In the genomic region with DNA sequence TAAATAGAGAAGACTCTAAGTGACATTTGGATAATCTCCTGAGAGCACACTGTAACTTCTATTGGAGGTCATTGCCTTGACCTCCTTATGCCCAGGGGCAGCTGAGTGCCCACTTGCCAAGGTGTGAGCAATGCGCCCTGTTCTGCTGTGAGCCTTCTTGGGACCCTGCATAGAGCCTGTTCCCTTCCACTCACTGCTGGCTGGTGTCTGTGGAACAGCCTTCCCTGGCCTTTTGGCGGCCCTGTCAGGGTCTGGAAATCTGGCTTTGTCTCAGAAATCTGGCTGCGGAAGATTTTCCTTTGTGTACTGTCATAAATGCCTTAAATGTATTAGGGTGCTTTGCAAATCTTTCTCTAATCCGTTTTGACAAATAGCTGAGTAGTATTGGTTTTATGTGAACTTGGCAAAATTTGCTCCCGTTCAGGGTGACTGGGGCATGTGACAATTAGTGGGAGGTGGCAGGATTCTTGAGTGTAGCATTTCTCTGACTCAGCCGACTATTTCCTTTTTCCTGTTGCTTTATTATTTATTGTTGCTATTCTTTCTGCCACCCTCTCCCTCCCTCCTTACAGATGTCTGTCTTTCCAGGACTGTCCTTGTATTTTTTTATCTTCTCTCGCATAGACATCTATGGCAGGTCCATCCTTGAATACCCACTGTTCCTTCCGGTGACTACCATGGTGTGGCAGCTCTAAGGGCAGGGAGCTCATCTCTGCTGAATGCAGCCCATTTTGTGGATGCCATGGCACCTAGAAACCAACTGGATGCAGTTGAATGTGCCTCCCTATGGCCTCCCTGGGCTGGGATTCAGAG, we compare ENCODE assay signal across 11 cellular contexts. TPM values are rescaled to one million over a fixed set of nuclear protein-coding genes. Genes with fewer than 3 reads are reported as not detected.
DNase-seq lines count a peak whose midpoint lies in the region; ATAC-seq and TF ChIP-seq lines count a peak whose summit lies in the region.
"Had no signal": no experiment of that assay in that cellular context is flagged by ENCODE, and none has a peak within 500 bp of the region (broad histone marks: within the 10 kb centered on the region; RNA-seq: fewer than 3 reads in every experiment).

No MANE protein-coding gene starts in this region.

- H3K4me1 Mint-ChIP-seq in CD4-positive, alpha-beta T cell (ENCODE audit: low read depth), result peaks cover 34% of the 10 kb centered on the region
- peaks cover 19% of the 10 kb centered on the region for H3K4me1 Mint-ChIP-seq in T-helper 2 cell treated with Interferon-gamma antibody and Interleukin-4, amounts not matched to agents 5 μg/mL and 100 μg/mL, for 36 hours (ENCODE audit: low read depth)
- H3K4me1 Mint-ChIP-seq in GM23338 (peaks cover 31% of the 10 kb centered on the region), Caco-2 (ENCODE audit: low read depth, unreplicated experiment) (peaks cover 6% of the 10 kb centered on the region)

- no peak overlapping the region for H3K27ac ChIP-seq in CD4-positive, alpha-beta T cell (ENCODE audit: low read depth, low read length)
- peak overlapping the region; percentile 3 to 57 for H3K27ac ChIP-seq in right atrium auricular region
- H3K27ac ChIP-seq in GM23338 (ENCODE audit: low read depth), result no peak overlapping the region
- H3K27ac ChIP-seq: neutrophil had no signal

- H2AFZ ChIP-seq in GM23338, result no peak overlapping the region

- H3K4me3 ChIP-seq in right atrium auricular region (no peak overlapping the region), GM23338 (no peak overlapping the region), Caco-2 (ENCODE audit: low read depth, low read length) (no peak overlapping the region)
- H3K4me3 ChIP-seq: dorsolateral prefrontal cortex had no signal

- no peaks in the 10 kb centered on the region for H4K20me1 ChIP-seq in GM23338 (replicated peaks; ENCODE audit: insufficient read depth)

- no peak overlapping the region for H3K4me2 ChIP-seq in GM23338

- no peak for TF ChIP-seq CTCF in CD4-positive, alpha-beta T cell (IDR thresholded peaks at IDR 0.05)
- TF ChIP-seq CTCF in right atrium auricular region (IDR thresholded peaks at IDR 0.05) (no peak), GM23338 (conservative IDR thresholded peaks at IDR 0.05; ENCODE audit: low read depth in 2 of 2) (no peak), Caco-2 (IDR thresholded peaks at IDR 0.05; ENCODE audit: insufficient read depth in 1 of 2, low read depth in 1 of 2, low read length in 1 of 2, severe bottlenecking in 1 of 2, unreplicated experiment in 1 of 2) (no peak)

- intact Hi-C loops in CD4-positive, alpha-beta T cell (cut with DNase I, micrococcal nuclease), result no loop called here
- intact Hi-C loops in sciatic nerve (cut with DNase I), result no loop called here
- intact Hi-C loops in Caco-2 (cut with micrococcal nuclease; ENCODE audit: unreplicated experiment), result no loop called here

- H3K4me1 ChIP-seq in right atrium auricular region (peaks cover 0 to 63% of the 10 kb centered on the region in 2 donors), GM23338 (ENCODE audit: insufficient read depth) (peaks cover 13% of the 10 kb centered on the region; the same call in 1 of the 2 replicates), Caco-2 (no peaks in the 10 kb centered on the region)

- H3K9me3 ChIP-seq in CD4-positive, alpha-beta T cell (ENCODE audit: control insufficient read depth, low read length), result no peaks in the 10 kb centered on the region
- H3K9me3 ChIP-seq in right atrium auricular region, result no peaks in the 10 kb centered on the region
- no peaks in the 10 kb centered on the region for H3K9me3 ChIP-seq in Caco-2
- H3K9me3 ChIP-seq: neutrophil had no signal

- H3K9me2 ChIP-seq in GM23338 (ENCODE audit: insufficient read depth), result no peaks in the 10 kb centered on the region

- H3K9me3 Mint-ChIP-seq in CD4-positive, alpha-beta T cell, result no peaks in the 10 kb centered on the region
- no peaks in the 10 kb centered on the region for H3K9me3 Mint-ChIP-seq in T-helper 2 cell treated with Interferon-gamma antibody and Interleukin-4, amounts not matched to agents 5 μg/mL and 100 μg/mL, for 36 hours
- no peaks in the 10 kb centered on the region for H3K9me3 Mint-ChIP-seq in GM23338
- H3K9me3 Mint-ChIP-seq in Caco-2 (ENCODE audit: unreplicated experiment), result no peaks in the 10 kb centered on the region
- H3K9me3 Mint-ChIP-seq: activated T-cell treated with anti-CD3 and anti-CD28 coated beads, Interleukin-2, amount 50 U/mL, for 4 hours had no signal

- BruUV-seq in Caco-2 (replicated peaks; lab: Mats Ljungman, UMichigan), result no TSS peak

- peak overlapping the region; percentile 21 for H3K27ac Mint-ChIP-seq in CD4-positive, alpha-beta T cell
- H3K27ac Mint-ChIP-seq in T-helper 2 cell treated with Interferon-gamma antibody and Interleukin-4, amounts not matched to agents 5 μg/mL and 100 μg/mL, for 36 hours, result no peak overlapping the region
- no peak overlapping the region for H3K27ac Mint-ChIP-seq in GM23338
- H3K27ac Mint-ChIP-seq in Caco-2 (ENCODE audit: unreplicated experiment), result no peak overlapping the region

- no peaks in the 10 kb centered on the region for H3K36me3 Mint-ChIP-seq in CD4-positive, alpha-beta T cell (ENCODE audit: low read depth)
- H3K36me3 Mint-ChIP-seq in T-helper 2 cell treated with Interferon-gamma antibody and Interleukin-4, amounts not matched to agents 5 μg/mL and 100 μg/mL, for 36 hours (ENCODE audit: low read depth), result no peaks in the 10 kb centered on the region
- H3K36me3 Mint-ChIP-seq in GM23338 (ENCODE audit: low read depth) (no peaks in the 10 kb centered on the region; the same call in 2 of the 3 replicates), Caco-2 (ENCODE audit: insufficient read depth, unreplicated experiment) (peaks cover 6% of the 10 kb centered on the region)

- DNase-seq in CD4-positive, alpha-beta T cell, result peak in 1 of 10 experiments; percentile 19
- DNase-seq in RPMI7951 (ENCODE audit: low read depth), result peak; percentile 1
- no peak for DNase-seq in right atrium auricular region (ENCODE audit: low spot score)
- peak; percentile 37 for DNase-seq in sciatic nerve (ENCODE audit: low spot score)
- no peak for DNase-seq in T-helper 2 cell treated with Interferon-gamma antibody and Interleukin-4, amounts not matched to agents 5 μg/mL and 100 μg/mL, for 36 hours (ENCODE audit: low spot score)
- DNase-seq in retina, result no peak
- no peak for DNase-seq in GM23338 (ENCODE audit: low spot score)
- DNase-seq in Caco-2, result no peak
- DNase-seq: activated T-cell treated with anti-CD3 and anti-CD28 coated beads, Interleukin-2, amount 50 U/mL, for 4 hours had no signal

- no peaks in the 10 kb centered on the region for H3K27me3 ChIP-seq in CD4-positive, alpha-beta T cell (ENCODE audit: control insufficient read depth, insufficient read depth, low read length)
- H3K27me3 ChIP-seq in right atrium auricular region (no peaks in the 10 kb centered on the region), GM23338 (ENCODE audit: insufficient read depth) (no peaks in the 10 kb centered on the region), Caco-2 (replicated peaks; ENCODE audit: control insufficient read depth, insufficient read depth, low read length) (no peaks in the 10 kb centered on the region; the same call in 1 of the 2 replicates)
- H3K27me3 ChIP-seq: dorsolateral prefrontal cortex, neutrophil had no signal

- CTCF ChIA-PET in CD4-positive, alpha-beta T cell (lab: Charles Lee), result interaction anchor here (1.3 to 1.7 kb wide), 2 partner anchors 12 to 44 kb away, joined by 3 to 5 read pairs; no protein-coding TSS in a partner anchor
- CTCF ChIA-PET in Caco-2 (lab: Charles Lee), result no interaction called here

- 0 out of 2 replicates have a peak, but pooled peaks cover 3% of the 10 kb centered on the region for H3F3A ChIP-seq in GM23338 (replicated peaks; ENCODE audit: low read depth)

- peak; percentile 55 for ATAC-seq in CD4-positive, alpha-beta T cell (ENCODE audit: poor library complexity)
- peak; percentile 66 for ATAC-seq in sciatic nerve
- ATAC-seq in GM23338, result no peak

- H3K4me3 Mint-ChIP-seq in CD4-positive, alpha-beta T cell, result no peak overlapping the region
- H3K4me3 Mint-ChIP-seq in T-helper 2 cell treated with Interferon-gamma antibody and Interleukin-4, amounts not matched to agents 5 μg/mL and 100 μg/mL, for 36 hours, result no peak overlapping the region
- no peak overlapping the region for H3K4me3 Mint-ChIP-seq in GM23338
- H3K4me3 Mint-ChIP-seq in Caco-2 (ENCODE audit: unreplicated experiment), result no peak overlapping the region
- H3K4me3 Mint-ChIP-seq: activated T-cell treated with anti-CD3 and anti-CD28 coated beads, Interleukin-2, amount 50 U/mL, for 4 hours had no signal

- no peaks in the 10 kb centered on the region for H3K79me2 ChIP-seq in GM23338 (replicated peaks; ENCODE audit: insufficient read depth)

- POLR2A ChIA-PET in CD4-positive, alpha-beta T cell (lab: Charles Lee), result no interaction called here
- POLR2A ChIA-PET in Caco-2 (lab: Charles Lee), result interaction anchor here (0.5 to 0.6 kb wide), 2 partner anchors 312 to 753 kb away, joined by 3 to 5 read pairs; no protein-coding TSS in a partner anchor

- no peaks in the 10 kb centered on the region for H3K36me3 ChIP-seq in right atrium auricular region
- no peaks in the 10 kb centered on the region for H3K36me3 ChIP-seq in GM23338 (ENCODE audit: insufficient read depth)
- no peaks in the 10 kb centered on the region for H3K36me3 ChIP-seq in Caco-2 (ENCODE audit: control insufficient read depth, insufficient read depth, low read length)
- H3K36me3 ChIP-seq: neutrophil had no signal

- no peaks in the 10 kb centered on the region for H3K27me3 Mint-ChIP-seq in CD4-positive, alpha-beta T cell
- no peaks in the 10 kb centered on the region for H3K27me3 Mint-ChIP-seq in T-helper 2 cell treated with Interferon-gamma antibody and Interleukin-4, amounts not matched to agents 5 μg/mL and 100 μg/mL, for 36 hours (ENCODE audit: low read depth)
- H3K27me3 Mint-ChIP-seq in GM23338 (ENCODE audit: insufficient read depth, low read depth, poor library complexity) (peaks cover 12% of the 10 kb centered on the region), Caco-2 (ENCODE audit: insufficient read depth, unreplicated experiment) (peaks cover 23% of the 10 kb centered on the region)

TF ChIP-seq in GM23338, 12 proteins besides CTCF, POLR2A, EP300 and RAD21:
- TF ChIP-seq NANOG (IDR thresholded peaks at IDR 0.05; ENCODE audit: borderline replicate concordance), result no peak

RNA-seq across cellular contexts. Expression of a gene that starts 41.8 kb away (rescaled TPM):
- 10 to 100 TPM; 51.9 to 52.7 TPM for total RNA-seq in CD4-positive, alpha-beta T cell
- 0.10 and 0.24 TPM in 2 replicates for total RNA-seq in RPMI7951 (2014; rRNA removed; shearing (Covaris generic))
- total RNA-seq in right atrium auricular region (10 to 100 TPM; 33.1 to 41.2 TPM), sciatic nerve (27.1 TPM), Caco-2 (2022) (1.2 and 1.5 TPM in 2 replicates)
- total RNA-seq in GM23338 (2014; rRNA removed; shearing (Covaris generic)), result 1.0 and 1.9 TPM in 2 replicates
- 0.17 and 0.73 TPM in 2 replicates for polyA plus RNA-seq in GM23338 (2016; fragmentation: Nextera tagmentation; extraction: Ambion mirVana)

Comparison
In these comparisons a context has a peak if more than half of its experiments do, and no peak if none do; other contexts are left out.
1. DNase-seq: peak in RPMI7951 (single experiment) and sciatic nerve (single experiment); none in right atrium auricular region (single experiment), T-helper 2 cell treated with Interferon-gamma antibody and Interleukin-4, amounts not matched to agents 5 μg/mL and 100 μg/mL, for 36 hours (single experiment), retina (single experiment), GM23338 (single experiment) and Caco-2 (0 of 2).
2. H3K27ac ChIP-seq: peak in right atrium auricular region (2 of 2); none in CD4-positive, alpha-beta T cell (single experiment) and GM23338 (single experiment).